In genomic region chr1:243727503-243728191, GRCh38 we compare ENCODE assay signal across 10 cellular contexts.
DNase-seq lines count a peak whose midpoint lies in the region; ATAC-seq lines count a peak whose summit lies in the region.
"Had no signal": no experiment of that assay in that cellular context is flagged by ENCODE, and none has a peak within 500 bp of the region (broad histone marks: within the 10 kb centered on the region; RNA-seq: fewer than 3 reads in every experiment).

No MANE protein-coding gene starts in this region.

- peak; percentile 93 for DNase-seq in CD1c-positive myeloid dendritic cell (ENCODE audit: extremely low spot score)
- peak; percentile 97 for DNase-seq in SIG-M5 (lab: John Stamatoyannopoulos, UW)
- no peak for DNase-seq in MG63
- DNase-seq in activated CD4-positive, CD25-positive, alpha-beta regulatory T cell treated with anti-CD3 and anti-CD28 coated beads, Interleukin-2, amount 50 U/mL, for 72 hours = no peak
- no peak for DNase-seq in T-helper 2 cell treated with Interferon-gamma antibody and Interleukin-4, amounts not matched to agents 5 μg/mL and 100 μg/mL, for 36 hours (ENCODE audit: low spot score)
- no peak for DNase-seq in NCI-H345 treated with DMSO at 0.1 percent for 48 hours (lab: John Stamatoyannopoulos, UW; ENCODE audit: unreplicated experiment)
- DNase-seq: activated CD8-positive, alpha-beta T cell treated with anti-CD3 and anti-CD28 coated beads, Interleukin-2, amount 10 ng/mL, durations not matched to agents 7 days and 5 days; stimulated activated naive CD8-positive, alpha-beta T cell treated with anti-CD3 and anti-CD28 coated beads, Interleukin-15, Interleukin-2, amounts not matched to agents 100 U/mL and 50 U/mL, for 24 hours had no signal

- no peaks in the 10 kb centered on the region for H3K27me3 Mint-ChIP-seq in T-helper 2 cell treated with Interferon-gamma antibody and Interleukin-4, amounts not matched to agents 5 μg/mL and 100 μg/mL, for 36 hours (ENCODE audit: low read depth)

- H3K36me3 ChIP-seq in MG63 = no peaks in the 10 kb centered on the region

- H3K9me3 Mint-ChIP-seq in T-helper 2 cell treated with Interferon-gamma antibody and Interleukin-4, amounts not matched to agents 5 μg/mL and 100 μg/mL, for 36 hours = peaks cover 6% of the 10 kb centered on the region

- H3K36me3 Mint-ChIP-seq in T-helper 2 cell treated with Interferon-gamma antibody and Interleukin-4, amounts not matched to agents 5 μg/mL and 100 μg/mL, for 36 hours (ENCODE audit: low read depth) = peaks cover 2% of the 10 kb centered on the region

- no peak overlapping the region for H3K27ac Mint-ChIP-seq in T-helper 2 cell treated with Interferon-gamma antibody and Interleukin-4, amounts not matched to agents 5 μg/mL and 100 μg/mL, for 36 hours
- H3K27ac Mint-ChIP-seq: activated CD8-positive, alpha-beta T cell treated with anti-CD3 and anti-CD28 coated beads, Interleukin-2, amount 10 ng/mL, durations not matched to agents 7 days and 5 days had no signal

- ATAC-seq in GM19455 (IDR thresholded peaks at IDR 0.05; ENCODE audit: unreplicated experiment) (peak; percentile 87), HG03064 (IDR thresholded peaks at IDR 0.05; ENCODE audit: low read depth, unreplicated experiment) (peak; percentile 86)
- ATAC-seq: activated CD8-positive, alpha-beta T cell treated with anti-CD3 and anti-CD28 coated beads, Interleukin-2, amount 10 ng/mL, durations not matched to agents 7 days and 5 days; stimulated activated naive CD8-positive, alpha-beta T cell treated with anti-CD3 and anti-CD28 coated beads, Interleukin-15, Interleukin-2, amounts not matched to agents 100 U/mL and 50 U/mL, for 24 hours had no signal

- H3K9me3 ChIP-seq in MG63 = no peaks in the 10 kb centered on the region

- no peak overlapping the region for H3K4me3 Mint-ChIP-seq in T-helper 2 cell treated with Interferon-gamma antibody and Interleukin-4, amounts not matched to agents 5 μg/mL and 100 μg/mL, for 36 hours
- H3K4me3 Mint-ChIP-seq: activated CD8-positive, alpha-beta T cell treated with anti-CD3 and anti-CD28 coated beads, Interleukin-2, amount 10 ng/mL, durations not matched to agents 7 days and 5 days had no signal

- H3K27me3 ChIP-seq in MG63 = no peaks in the 10 kb centered on the region

- H3K4me1 Mint-ChIP-seq in T-helper 2 cell treated with Interferon-gamma antibody and Interleukin-4, amounts not matched to agents 5 μg/mL and 100 μg/mL, for 36 hours (ENCODE audit: low read depth) = peaks cover 11% of the 10 kb centered on the region

- H3K4me3 ChIP-seq in MG63 = no peak overlapping the region

Comparison
In these comparisons a context has a peak if more than half of its experiments do, and no peak if none do; other contexts are left out.
1. DNase-seq: peak in CD1c-positive myeloid dendritic cell (single experiment) and SIG-M5 (single experiment); none in MG63 (single experiment), activated CD4-positive, CD25-positive, alpha-beta regulatory T cell treated with anti-CD3 and anti-CD28 coated beads, Interleukin-2, amount 50 U/mL, for 72 hours (single experiment), T-helper 2 cell treated with Interferon-gamma antibody and Interleukin-4, amounts not matched to agents 5 μg/mL and 100 μg/mL, for 36 hours (single experiment) and NCI-H345 treated with DMSO at 0.1 percent for 48 hours (single experiment).